In the genomic region with DNA sequence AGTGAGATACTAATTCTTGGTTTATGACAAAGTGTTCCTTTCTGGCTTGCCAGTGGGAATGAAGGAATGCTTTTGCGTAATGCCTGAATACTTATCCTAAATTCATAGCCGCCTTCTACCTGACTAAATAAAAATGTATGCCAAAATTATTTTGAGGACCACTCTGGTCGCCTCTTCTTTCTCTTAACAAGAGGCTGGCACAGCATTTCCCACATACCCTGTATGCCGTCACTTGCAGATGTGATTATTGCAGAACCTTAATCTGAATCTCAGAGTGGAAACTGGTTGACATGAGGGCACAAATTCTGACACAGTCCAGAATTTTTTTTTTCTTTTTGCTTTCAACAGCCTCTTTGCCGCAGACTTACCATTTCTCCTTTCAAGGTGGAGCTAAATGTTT, we compare ENCODE assay signal across 15 cellular contexts.
DNase-seq lines count a peak whose midpoint lies in the region; ATAC-seq, FAIRE-seq and TF ChIP-seq lines count a peak whose summit lies in the region.
"Had no signal": no experiment of that assay in that cellular context is flagged by ENCODE, and none has a peak within 500 bp of the region (broad histone marks: within the 10 kb centered on the region; RNA-seq: fewer than 3 reads in every experiment).

No MANE protein-coding gene starts in this region.

- H3K79me1 ChIP-seq in trophoblast cell (ENCODE audit: low read length): no peaks in the 10 kb centered on the region

- H3K4me3 ChIP-seq in trophoblast cell (ENCODE audit: low read depth, low read length) (no peak overlapping the region), upper lobe of right lung (no peak overlapping the region), WERI-Rb-1 (ENCODE audit: low read depth, low read length) (no peak overlapping the region)
- H3K4me3 ChIP-seq: BLaER1 treated with 17β-estradiol and CSF1 and Interleukin-3, amounts not matched to agents 10 nM and 100 nM had no signal

- no peak for TF ChIP-seq CTCF in upper lobe of right lung (IDR thresholded peaks at IDR 0.05)
- TF ChIP-seq CTCF in WERI-Rb-1 (IDR thresholded peaks at IDR 0.05; ENCODE audit: low read depth, low read length): no peak

- H3K18ac ChIP-seq in trophoblast cell (ENCODE audit: low read length): no peak overlapping the region

- TF ChIP-seq POLR2A in H54 (IDR thresholded peaks at IDR 0.05; ENCODE audit: low read depth, low read length): no peak

- WGBS in trophoblast cell (ENCODE audit: extremely low coverage, insufficient coverage, insufficient read length): no CpG with 5 or more reads among the region's 5 CpGs

- no peak overlapping the region for H4K8ac ChIP-seq in trophoblast cell (ENCODE audit: low read depth, low read length)

- no peak overlapping the region for H3K27ac ChIP-seq in trophoblast cell (ENCODE audit: low read depth, low read length)
- peak overlapping the region; percentile 11 for H3K27ac ChIP-seq in upper lobe of right lung
- H3K27ac ChIP-seq in WERI-Rb-1: no peak overlapping the region
- H3K27ac ChIP-seq: BLaER1 treated with 17β-estradiol and CSF1 and Interleukin-3, amounts not matched to agents 10 nM and 100 nM had no signal

- H3K9me3 ChIP-seq in trophoblast cell (ENCODE audit: insufficient read depth, low read depth, low read length) (no peaks in the 10 kb centered on the region), upper lobe of right lung (no peaks in the 10 kb centered on the region), WERI-Rb-1 (ENCODE audit: severe bottlenecking) (no peaks in the 10 kb centered on the region)

- ATAC-seq in upper lobe of right lung (peak; percentile 74), HG03460 (IDR thresholded peaks at IDR 0.05; ENCODE audit: unreplicated experiment) (no peak)
- ATAC-seq: HCT116, HepG2 had no signal

- no peak overlapping the region for H2BK120ac ChIP-seq in trophoblast cell (ENCODE audit: insufficient read depth, low read length, poor library complexity)

- H3K36me3 ChIP-seq in trophoblast cell (ENCODE audit: control insufficient read depth in 1 of 2, insufficient read depth in 2 of 2, low read length in 2 of 2) (no peaks in the 10 kb centered on the region), upper lobe of right lung (no peaks in the 10 kb centered on the region), WERI-Rb-1 (no peaks in the 10 kb centered on the region)
- H3K36me3 ChIP-seq: BLaER1 treated with 17β-estradiol and CSF1 and Interleukin-3, amounts not matched to agents 10 nM and 100 nM had no signal

- H3K14ac ChIP-seq in trophoblast cell (ENCODE audit: low read length): no peak overlapping the region

- H2BK12ac ChIP-seq in trophoblast cell (ENCODE audit: low read length): no peak overlapping the region

- H3K4me2 ChIP-seq in trophoblast cell (ENCODE audit: low read length): no peak overlapping the region
- H3K4me2 ChIP-seq: BLaER1 treated with 17β-estradiol and CSF1 and Interleukin-3, amounts not matched to agents 10 nM and 100 nM had no signal

- H3K27me3 ChIP-seq in trophoblast cell (ENCODE audit: insufficient read depth, low read length): no peaks in the 10 kb centered on the region
- no peaks in the 10 kb centered on the region for H3K27me3 ChIP-seq in upper lobe of right lung
- no peaks in the 10 kb centered on the region for H3K27me3 ChIP-seq in WERI-Rb-1 (ENCODE audit: insufficient read depth, low read depth, severe bottlenecking)
- H3K27me3 ChIP-seq: BLaER1 treated with 17β-estradiol and CSF1 and Interleukin-3, amounts not matched to agents 10 nM and 100 nM had no signal

- H3K4ac ChIP-seq in trophoblast cell (ENCODE audit: low read depth, low read length): no peak overlapping the region

- no peak overlapping the region for H2AFZ ChIP-seq in trophoblast cell (ENCODE audit: insufficient read depth, low read length, poor library complexity)

- H2BK5ac ChIP-seq in trophoblast cell (ENCODE audit: low read depth, low read length, poor library complexity): no peak overlapping the region

- intact Hi-C loops in upper lobe of right lung (cut with DNase I): no loop called here

- H3K4me1 ChIP-seq in trophoblast cell (ENCODE audit: control insufficient read depth in 1 of 2, insufficient read depth in 2 of 2, low read length in 2 of 2): peaks cover 0 to 2% of the 10 kb centered on the region in 2 experiments
- no peaks in the 10 kb centered on the region for H3K4me1 ChIP-seq in upper lobe of right lung

- H4K12ac ChIP-seq in trophoblast cell (ENCODE audit: low read depth, low read length): no peak overlapping the region

- no peak overlapping the region for H3K9ac ChIP-seq in trophoblast cell (ENCODE audit: low read length)
- H3K9ac ChIP-seq: BLaER1 treated with 17β-estradiol and CSF1 and Interleukin-3, amounts not matched to agents 10 nM and 100 nM had no signal

- DNase-seq in H54 (ENCODE audit: insufficient read length, low spot score) (no peak), amniotic epithelial cell (ENCODE audit: low read depth) (peak; percentile 34), trophoblast cell (peak; percentile 6 to 74), upper lobe of right lung (no peak), WERI-Rb-1 (no peak)
- no peak for DNase-seq in stimulated activated CD4-positive, alpha-beta T cell treated with anti-CD3 and anti-CD28 coated beads, Interleukin-15, amount 100 ng/mL, for 24 hours
- DNase-seq: ACHN; CD4-positive, CD25-positive, alpha-beta regulatory T cell; DMS53 had no signal

- H3K79me2 ChIP-seq in trophoblast cell (ENCODE audit: control insufficient read depth, insufficient read depth, low read length, poor library complexity): no peaks in the 10 kb centered on the region

- peak; percentile 48 for FAIRE-seq in H54 (lab: Jason Lieb, UNC)
- FAIRE-seq: H1, HepG2, HTR-8/SVneo had no signal

- no peak overlapping the region for H2AK5ac ChIP-seq in trophoblast cell (ENCODE audit: low read length)

- H3K23ac ChIP-seq in trophoblast cell (ENCODE audit: low read length): no peak overlapping the region

- no peak overlapping the region for H4K91ac ChIP-seq in trophoblast cell (ENCODE audit: low read depth, low read length)

Comparison
In these comparisons a context has a peak if more than half of its experiments do, and no peak if none do; other contexts are left out.
1. DNase-seq: peak in amniotic epithelial cell (single experiment) and trophoblast cell (2 of 2); none in H54 (single experiment), upper lobe of right lung (single experiment), stimulated activated CD4-positive, alpha-beta T cell treated with anti-CD3 and anti-CD28 coated beads, Interleukin-15, amount 100 ng/mL, for 24 hours (single experiment) and WERI-Rb-1 (single experiment).